Comparison of ENCODE assay signal across 17 cellular contexts in genomic region chr9:7507026-7507425, GRCh38.
DNase-seq lines count a peak whose midpoint lies in the region; ATAC-seq and TF ChIP-seq lines count a peak whose summit lies in the region.
"Had no signal": no experiment of that assay in that cellular context is flagged by ENCODE, and none has a peak within 500 bp of the region (broad histone marks: within the 10 kb centered on the region; RNA-seq: fewer than 3 reads in every experiment).

No MANE protein-coding gene starts in this region.

- no peak for TF ChIP-seq EP300 in neural cell (conservative IDR thresholded peaks at IDR 0.05; ENCODE audit: poor library complexity, severe bottlenecking)

- H3F3A ChIP-seq in neural cell (ENCODE audit: insufficient read depth, low read length, poor library complexity, severe bottlenecking): no peaks in the 10 kb centered on the region

- H3K27ac ChIP-seq in right atrium auricular region: no peak overlapping the region
- H3K27ac ChIP-seq in heart right ventricle: peak overlapping the region in 2 of 10 donors; percentile 8 to 34
- H3K27ac ChIP-seq in neural cell (ENCODE audit: low read length): no peak overlapping the region
- H3K27ac ChIP-seq: BLaER1 had no signal

- no peak overlapping the region for H3K4me2 ChIP-seq in neural cell (ENCODE audit: low read length)
- H3K4me2 ChIP-seq: BLaER1 had no signal

- H3K79me2 ChIP-seq in neural cell (replicated peaks; ENCODE audit: insufficient read depth, low read length): no peaks in the 10 kb centered on the region

- no peak overlapping the region for H3K9ac ChIP-seq in neural cell (ENCODE audit: low read length)
- H3K9ac ChIP-seq: BLaER1 had no signal

- no peak overlapping the region for H3K4me3 ChIP-seq in right atrium auricular region
- H3K4me3 ChIP-seq in heart right ventricle: no peak overlapping the region
- H3K4me3 ChIP-seq in neural cell (ENCODE audit: low read length): no peak overlapping the region
- H3K4me3 ChIP-seq: BLaER1, GM12878 had no signal

- no peaks in the 10 kb centered on the region for H3K9me2 ChIP-seq in neural cell (ENCODE audit: insufficient read depth, low read length)

- DNase-seq in Right ventricle myocardium superior (no peak), right atrium auricular region (ENCODE audit: low spot score) (no peak), heart right ventricle (peak in 1 of 2 donors; percentile 13), activated T-cell treated with anti-CD3 and anti-CD28 coated beads for 4 hours (no peak), GM13977 (ENCODE audit: low spot score) (no peak)
- no peak for DNase-seq in activated naive CD4-positive, alpha-beta T cell treated with anti-CD3 and anti-CD28 coated beads, Interleukin-2, amount 50 U/mL, for 72 hours (ENCODE audit: low spot score in 2 of 2)
- DNase-seq: 8988T; CD4-positive, alpha-beta memory T cell; DMS53; DND-41; EL; H9 had no signal

- H4K20me1 ChIP-seq in neural cell (ENCODE audit: insufficient read depth): no peaks in the 10 kb centered on the region
- H4K20me1 ChIP-seq: BLaER1 had no signal

- H3K36me3 ChIP-seq in right atrium auricular region (no peaks in the 10 kb centered on the region), heart right ventricle (no peaks in the 10 kb centered on the region), neural cell (ENCODE audit: insufficient read depth, low read length) (no peaks in the 10 kb centered on the region)
- H3K36me3 ChIP-seq: BLaER1 had no signal

- H2AFZ ChIP-seq in neural cell (ENCODE audit: low read depth, low read length): no peak overlapping the region

- H3K27me3 ChIP-seq in right atrium auricular region (no peaks in the 10 kb centered on the region), heart right ventricle (no peaks in the 10 kb centered on the region), neural cell (ENCODE audit: insufficient read depth, low read depth, low read length) (no peaks in the 10 kb centered on the region)
- H3K27me3 ChIP-seq: BLaER1 had no signal

- H3K9me3 ChIP-seq in right atrium auricular region (no peaks in the 10 kb centered on the region), heart right ventricle (no peaks in the 10 kb centered on the region), neural cell (ENCODE audit: low read length) (no peaks in the 10 kb centered on the region)
- H3K9me3 ChIP-seq: BLaER1 had no signal

- intact Hi-C loops in Right ventricle myocardium superior (cut with DNase I): no loop called here
- intact Hi-C loops in heart right ventricle (cut with DNase I): no loop called here

- ATAC-seq in Right ventricle myocardium superior (ENCODE audit: poor library complexity) (peak; percentile 68), heart right ventricle (peak in 7 of 8 donors; percentile 36 to 69 (median 55))
- no peak for ATAC-seq in activated naive CD4-positive, alpha-beta T cell treated with anti-CD3 and anti-CD28 coated beads, Interleukin-2, amount 50 U/mL, for 72 hours
- ATAC-seq: GM12878, HepG2 had no signal

- no peak overlapping the region for H3K27ac Mint-ChIP-seq in activated naive CD4-positive, alpha-beta T cell treated with anti-CD3 and anti-CD28 coated beads, Interleukin-2, amount 50 U/mL, for 72 hours
- H3K27ac Mint-ChIP-seq: CD14-positive monocyte; CD4-positive, alpha-beta memory T cell; H9 had no signal

- 52 to 57% methylated on average over 2 of the region's 2 CpGs for WGBS in heart right ventricle, 2 donors

- no peak for TF ChIP-seq RAD21 in neural cell (conservative IDR thresholded peaks at IDR 0.05)

- TF ChIP-seq CTCF in right atrium auricular region (IDR thresholded peaks at IDR 0.05) (no peak), heart right ventricle (IDR thresholded peaks at IDR 0.05) (no peak), neural cell (IDR thresholded peaks at IDR 0.05; ENCODE audit: poor library complexity, severe bottlenecking) (no peak), GM13977 (IDR thresholded peaks at IDR 0.05; ENCODE audit: extremely low read depth, insufficient read depth, missing control alignments) (no peak)

- no peaks in the 10 kb centered on the region for H3K36me3 Mint-ChIP-seq in activated naive CD4-positive, alpha-beta T cell treated with anti-CD3 and anti-CD28 coated beads, Interleukin-2, amount 50 U/mL, for 72 hours
- H3K36me3 Mint-ChIP-seq: CD14-positive monocyte; CD4-positive, alpha-beta memory T cell had no signal

- no peaks in the 10 kb centered on the region for H3K9me3 Mint-ChIP-seq in activated naive CD4-positive, alpha-beta T cell treated with anti-CD3 and anti-CD28 coated beads, Interleukin-2, amount 50 U/mL, for 72 hours
- H3K9me3 Mint-ChIP-seq: H9 had no signal

- in situ Hi-C loops in GM13977 (cut with MboI; ENCODE audit: low pct_unique_long_range_greater_than_20kb, low sequenced_read_pairs, unreplicated experiment): no loop called here

- no peaks in the 10 kb centered on the region for H3K4me1 ChIP-seq in right atrium auricular region
- peaks cover 0 to 19% (median 0%) of the 10 kb centered on the region in 9 donors for H3K4me1 ChIP-seq in heart right ventricle
- H3K4me1 ChIP-seq: BLaER1 had no signal

TF ChIP-seq in neural cell, 6 proteins besides CTCF, POLR2A, EP300 and RAD21:
- TF ChIP-seq POLR2AphosphoS5 (IDR thresholded peaks at IDR 0.05): peak; percentile 19
- TF ChIP-seq SMC3 (conservative IDR thresholded peaks at IDR 0.05; ENCODE audit: poor library complexity): no peak

Comparison
In these comparisons a context has a peak if more than half of its experiments do, and no peak if none do; other contexts are left out.
1. ATAC-seq: peak in Right ventricle myocardium superior (single experiment) and heart right ventricle (7 of 8); none in activated naive CD4-positive, alpha-beta T cell treated with anti-CD3 and anti-CD28 coated beads, Interleukin-2, amount 50 U/mL, for 72 hours (0 of 2).